12 cellular contexts compared by ENCODE assay signal in genomic region chr10:124090630-124091209, GRCh38. TPM values are rescaled to one million over a fixed set of nuclear protein-coding genes. Genes with fewer than 3 reads are reported as not detected.
DNase-seq lines count a peak whose midpoint lies in the region; ATAC-seq and TF ChIP-seq lines count a peak whose summit lies in the region.
"Had no signal": no experiment of that assay in that cellular context is flagged by ENCODE, and none has a peak within 500 bp of the region (broad histone marks: within the 10 kb centered on the region; RNA-seq: fewer than 3 reads in every experiment).

No MANE protein-coding gene starts in this region.

- peaks cover 0 to 8% (median 2%) of the 10 kb centered on the region in 4 donors for H3K4me1 Mint-ChIP-seq in CD4-positive, CD25-positive, alpha-beta regulatory T cell
- H3K4me1 Mint-ChIP-seq in progenitor cell of endocrine pancreas (ENCODE audit: low read depth): peaks cover 1% of the 10 kb centered on the region
- H3K4me1 Mint-ChIP-seq: activated CD4-positive, alpha-beta T cell treated with anti-CD3 and anti-CD28 coated beads, Interleukin-2, amount 10 ng/mL, durations not matched to agents 24 days and 14 days had no signal

- peaks cover 3% of the 10 kb centered on the region for H3K4me1 ChIP-seq in CD4-positive, CD25-positive, alpha-beta regulatory T cell (ENCODE audit: control insufficient read depth, insufficient read depth, low read length, poor library complexity, severe bottlenecking)
- H3K4me1 ChIP-seq in PC-3 (ENCODE audit: insufficient read depth, low read length) (peaks cover 14% of the 10 kb centered on the region), iPS-18a (ENCODE audit: control insufficient read depth, low read depth, low read length) (peaks cover 7% of the 10 kb centered on the region)

- H3K4me3 ChIP-seq in CD4-positive, CD25-positive, alpha-beta regulatory T cell (ENCODE audit: low read depth, low read length): no peak overlapping the region
- H3K4me3 ChIP-seq in PC-3 (ENCODE audit: low read length) (peak overlapping the region; percentile 87; the same call in 1 of the 2 replicates), iPS-18a (ENCODE audit: low read length) (peak overlapping the region; percentile 67)
- H3K4me3 ChIP-seq: K562 had no signal

- H3K27me3 Mint-ChIP-seq in CD4-positive, CD25-positive, alpha-beta regulatory T cell: peaks cover 42% of the 10 kb centered on the region
- H3K27me3 Mint-ChIP-seq in progenitor cell of endocrine pancreas: peaks cover 57% of the 10 kb centered on the region

- H3K27ac ChIP-seq in CD4-positive, CD25-positive, alpha-beta regulatory T cell (ENCODE audit: insufficient read depth, low read length, poor library complexity, severe bottlenecking): no peak overlapping the region
- H3K27ac ChIP-seq in PC-3 (ENCODE audit: low read length): no peak overlapping the region
- no peak overlapping the region for H3K27ac ChIP-seq in iPS-18a (ENCODE audit: low read length)

- peaks cover 0 to 2% (median 0%) of the 10 kb centered on the region in 7 donors for H3K9me3 Mint-ChIP-seq in CD4-positive, CD25-positive, alpha-beta regulatory T cell
- H3K9me3 Mint-ChIP-seq in progenitor cell of endocrine pancreas (ENCODE audit: low read depth): no peaks in the 10 kb centered on the region
- H3K9me3 Mint-ChIP-seq: activated CD4-positive, alpha-beta T cell treated with anti-CD3 and anti-CD28 coated beads, Interleukin-2, amount 10 ng/mL, durations not matched to agents 24 days and 14 days; activated naive CD4-positive, alpha-beta T cell treated with anti-CD3 and anti-CD28 coated beads for 36 hours had no signal

- no peaks in the 10 kb centered on the region for H3F3A ChIP-seq in PC-3 (ENCODE audit: low read length, unreplicated experiment)

- H3K9ac ChIP-seq in PC-3 (ENCODE audit: low read length) (no peak overlapping the region), iPS-18a (ENCODE audit: low read length) (no peak overlapping the region)

- peak overlapping the region in 3 of 4 donors; percentile 59 to 64 (median 59) for H3K4me3 Mint-ChIP-seq in CD4-positive, CD25-positive, alpha-beta regulatory T cell
- H3K4me3 Mint-ChIP-seq in progenitor cell of endocrine pancreas (ENCODE audit: low read depth): peak overlapping the region; percentile 58
- H3K4me3 Mint-ChIP-seq: activated CD4-positive, alpha-beta T cell treated with anti-CD3 and anti-CD28 coated beads, Interleukin-2, amount 10 ng/mL, durations not matched to agents 24 days and 14 days had no signal

- H3K79me2 ChIP-seq in PC-3 (ENCODE audit: low read length): peaks cover 65% of the 10 kb centered on the region

- CTCF ChIA-PET in PC-3 (lab: Charles Lee): interaction anchor here (1.1 to 1.2 kb wide), 2 partner anchors 96 to 298 kb away, joined by 3 to 4 read pairs; no protein-coding TSS in a partner anchor

- H3K9me2 ChIP-seq in PC-3 (replicated peaks; ENCODE audit: low read length): no peaks in the 10 kb centered on the region

- no peaks in the 10 kb centered on the region for H3K36me3 ChIP-seq in CD4-positive, CD25-positive, alpha-beta regulatory T cell (ENCODE audit: control insufficient read depth, insufficient read depth, low read length)
- H3K36me3 ChIP-seq in PC-3 (ENCODE audit: low read depth, low read length) (no peaks in the 10 kb centered on the region), iPS-18a (ENCODE audit: control insufficient read depth, low read depth, low read length) (no peaks in the 10 kb centered on the region)

- no peak overlapping the region for H2AFZ ChIP-seq in PC-3 (ENCODE audit: low read length)

- POLR2A ChIA-PET in PC-3 (lab: Charles Lee; ENCODE audit: unreplicated experiment): no interaction called here

- H3K27ac Mint-ChIP-seq in CD4-positive, CD25-positive, alpha-beta regulatory T cell: no peak overlapping the region
- H3K27ac Mint-ChIP-seq in progenitor cell of endocrine pancreas: no peak overlapping the region
- H3K27ac Mint-ChIP-seq: activated CD4-positive, alpha-beta T cell treated with anti-CD3 and anti-CD28 coated beads, Interleukin-2, amount 10 ng/mL, durations not matched to agents 24 days and 14 days; activated naive CD4-positive, alpha-beta T cell treated with anti-CD3 and anti-CD28 coated beads for 36 hours had no signal

- no peak for TF ChIP-seq POLR2A in GM18505 (IDR thresholded peaks at IDR 0.05; ENCODE audit: borderline replicate concordance, extremely low read depth, insufficient read depth, insufficient read length)

- no peak for TF ChIP-seq CTCF in PC-3 (conservative IDR thresholded peaks at IDR 0.05; ENCODE audit: low read depth, low read length)
- no peak for TF ChIP-seq CTCF in progenitor cell of endocrine pancreas (IDR thresholded peaks at IDR 0.05; ENCODE audit: unreplicated experiment)

- no peak for DNase-seq in CD4-positive, CD25-positive, alpha-beta regulatory T cell
- DNase-seq in PC-3 (peak; percentile 56), progenitor cell of endocrine pancreas (ENCODE audit: low spot score, unreplicated experiment) (no peak), GM03348 (ENCODE audit: low spot score) (no peak), 8988T (no peak)
- DNase-seq: activated CD4-positive, alpha-beta T cell treated with anti-CD3 and anti-CD28 coated beads, Interleukin-2, amount 10 ng/mL, durations not matched to agents 24 days and 14 days; activated naive CD4-positive, alpha-beta T cell treated with anti-CD3 and anti-CD28 coated beads for 36 hours; SHP77 treated with DMSO at 0.1 percent for 48 hours had no signal

- H4K20me1 ChIP-seq in PC-3 (ENCODE audit: low read length): peaks cover 26% of the 10 kb centered on the region

- ATAC-seq in CD4-positive, CD25-positive, alpha-beta regulatory T cell (ENCODE audit: low read depth in 2 of 2): no peak
- ATAC-seq in PC-3 (peak; percentile 7), GM18861 (IDR thresholded peaks at IDR 0.05; ENCODE audit: unreplicated experiment) (no peak), GM18505 (IDR thresholded peaks at IDR 0.05; ENCODE audit: unreplicated experiment) (no peak)
- ATAC-seq: K562 had no signal

- H3K27me3 ChIP-seq in CD4-positive, CD25-positive, alpha-beta regulatory T cell (ENCODE audit: control insufficient read depth, insufficient read depth, low read length): peaks cover 7% of the 10 kb centered on the region
- no peaks in the 10 kb centered on the region for H3K27me3 ChIP-seq in PC-3 (ENCODE audit: low read length)
- H3K27me3 ChIP-seq in iPS-18a (ENCODE audit: control insufficient read depth, insufficient read depth, low read length): peaks cover 64% of the 10 kb centered on the region

- H3K36me3 Mint-ChIP-seq in CD4-positive, CD25-positive, alpha-beta regulatory T cell: no peaks in the 10 kb centered on the region
- no peaks in the 10 kb centered on the region for H3K36me3 Mint-ChIP-seq in progenitor cell of endocrine pancreas (ENCODE audit: insufficient read depth)

- peak overlapping the region; percentile 86 for H3K4me2 ChIP-seq in PC-3 (ENCODE audit: low read length)

- BruUV-seq in PC-3 (replicated peaks; lab: Mats Ljungman, UMichigan): no TSS peak

- H3K9me3 ChIP-seq in CD4-positive, CD25-positive, alpha-beta regulatory T cell (ENCODE audit: control insufficient read depth in 2 of 2, low read length in 2 of 2): no peaks in the 10 kb centered on the region
- no peaks in the 10 kb centered on the region for H3K9me3 ChIP-seq in PC-3 (ENCODE audit: low read length)
- no peaks in the 10 kb centered on the region for H3K9me3 ChIP-seq in iPS-18a (ENCODE audit: control insufficient read depth, low read depth, low read length)

- intact Hi-C loops in PC-3 (cut with micrococcal nuclease): loop anchor here (2.0 to 10.0 kb wide), 4 partner anchors 26 to 294 kb away; no protein-coding TSS in a partner anchor

RNA-seq across cellular contexts. Expression of gene CHST15, which starts 2.7 kb away (rescaled TPM):
- total RNA-seq in CD4-positive, CD25-positive, alpha-beta regulatory T cell: 0.22 TPM
- polyA plus RNA-seq in CD4-positive, CD25-positive, alpha-beta regulatory T cell: under 1 TPM in 3 of 4 donors, not detected in 1; 0.13 to 0.47 (median 0.32) TPM
- 16.4 and 17.1 TPM in 2 replicates for total RNA-seq in PC-3 (2014; rRNA removed)
- total RNA-seq in progenitor cell of endocrine pancreas: 7.9 and 8.1 TPM in 2 replicates
